In genomic region chr2:48946444-48947048, GRCh38 we compare ENCODE assay signal across 1 cellular context.
TF ChIP-seq lines count a peak whose summit lies in the region.

No MANE protein-coding gene starts in this region.

TF ChIP-seq in A549, 52 proteins besides CTCF, POLR2A, EP300 and RAD21 (continued from another document):
- TF ChIP-seq REST (IDR thresholded peaks at IDR 0.05): 0 out of 2 replicates have a peak, but pooled peaks have one; percentile 17
- TF ChIP-seq HOXB13 (CRISPR knock-in tag; IDR thresholded peaks at IDR 0.05; ENCODE audit: low read depth): no peak
- TF ChIP-seq MAX (IDR thresholded peaks at IDR 0.05): no peak
